ENCODE assay signal across 10 cellular contexts in genomic region chr5:7397005-7397546, GRCh38. TPM values are rescaled to one million over a fixed set of nuclear protein-coding genes. Genes with fewer than 3 reads are reported as not detected.
A peak's percentile ranks its signal among the peaks of the same experiment; 100 is the strongest.
DNase-seq lines count a peak whose midpoint lies in the region; ATAC-seq and TF ChIP-seq lines count a peak whose summit lies in the region.
"Had no signal": no experiment of that assay in that cellular context is flagged by ENCODE, and none has a peak within 500 bp of the region (broad histone marks: within the 10 kb centered on the region; RNA-seq: fewer than 3 reads in every experiment).

No MANE protein-coding gene starts in this region.

- peaks cover 61% of the 10 kb centered on the region for H3K4me1 ChIP-seq in HUES6 (ENCODE audit: control insufficient read depth, insufficient read depth, low read length)
- H3K4me1 ChIP-seq in Panc1 (ENCODE audit: control insufficient read depth, insufficient read depth, low read length): peaks cover 4% of the 10 kb centered on the region; the same call in 1 of the 2 replicates

- H3K9me3 ChIP-seq in HUES6 (ENCODE audit: control insufficient read depth, insufficient read depth, low read depth, low read length): no peaks in the 10 kb centered on the region
- no peaks in the 10 kb centered on the region for H3K9me3 ChIP-seq in Panc1 (ENCODE audit: control insufficient read depth, insufficient read depth, low read depth, low read length)

- peak; percentile 11; the same call in 1 of the 2 replicates for TF ChIP-seq CTCF in Panc1 (IDR thresholded peaks at IDR 0.05)

- peak overlapping the region; percentile 81 for H3K4me3 ChIP-seq in HUES6 (ENCODE audit: low read depth, low read length)
- H3K4me3 ChIP-seq in Panc1 (ENCODE audit: low read depth in 2 of 2, low read length in 2 of 2): peak overlapping the region; percentile 28 to 42; a peak in 3 of 4 replicates

- H3K9ac ChIP-seq in HUES6 (ENCODE audit: low read length): peak overlapping the region; percentile 85

- H3K27me3 ChIP-seq in HUES6 (ENCODE audit: control insufficient read depth, insufficient read depth, low read length) (no peaks in the 10 kb centered on the region; the same call in 1 of the 2 replicates), Panc1 (ENCODE audit: control insufficient read depth, insufficient read depth, low read length) (peaks cover 23% of the 10 kb centered on the region)

- no TSS peak for BruUV-seq in Panc1 (replicated peaks; lab: Mats Ljungman, UMichigan)

- H3K27ac ChIP-seq in HUES6 (ENCODE audit: low read depth, low read length) (no peak overlapping the region), Panc1 (ENCODE audit: low read length) (no peak overlapping the region)

- intact Hi-C loops in Panc1 (cut with micrococcal nuclease; ENCODE audit: unreplicated experiment) (loop anchor here (5.0 to 10.0 kb wide), 2 partner anchors 348 to 630 kb away; no protein-coding TSS in a partner anchor), left ventricle myocardium superior (cut with micrococcal nuclease) (no loop called here), sciatic nerve (cut with DNase I) (no loop called here)

- POLR2A ChIA-PET in Panc1 (lab: Charles Lee): no interaction called here

- H3K36me3 ChIP-seq in HUES6 (ENCODE audit: control insufficient read depth, insufficient read depth, low read length): peaks cover 2% of the 10 kb centered on the region; the same call in 1 of the 2 replicates
- no peaks in the 10 kb centered on the region for H3K36me3 ChIP-seq in Panc1 (ENCODE audit: control insufficient read depth, insufficient read depth, low read length)

- in situ Hi-C loops in Panc1 (cut with HindIII; ENCODE audit: low pct_unique_long_range_greater_than_20kb, low sequenced_read_pairs) (no loop called here), KBM-7 (cut with MboI; ENCODE audit: low pct_unique_long_range_greater_than_20kb, low sequenced_read_pairs) (no loop called here)

- ATAC-seq in Panc1: no peak
- ATAC-seq in left ventricle myocardium superior: peak; percentile 19
- peak; percentile 79 for ATAC-seq in sciatic nerve
- no peak for ATAC-seq in HG03457 (IDR thresholded peaks at IDR 0.05; ENCODE audit: unreplicated experiment)
- no peak for ATAC-seq in activated CD4-positive, CD25-positive, alpha-beta regulatory T cell treated with anti-CD3 and anti-CD28 coated beads, Interleukin-2, amount 50 U/mL, for 24 hours
- ATAC-seq: stimulated activated memory B cell treated with anti-CD40 and anti-IgM and Interleukin-4, amounts not matched to agents 10 μg/mL and 1 μg/mL and 100 μg/mL, for 72 hours had no signal

- DNase-seq in Panc1 (ENCODE audit: low read depth, low spot score): no peak
- no peak for DNase-seq in left ventricle myocardium superior
- no peak for DNase-seq in sciatic nerve (ENCODE audit: low spot score)
- no peak for DNase-seq in KBM-7
- DNase-seq in MV-4-11 (lab: John Stamatoyannopoulos, UW): no peak
- DNase-seq: activated naive CD4-positive, alpha-beta T cell treated with anti-CD3 and anti-CD28 coated beads for 36 hours had no signal

- CTCF ChIA-PET in Panc1 (lab: Charles Lee): interaction anchor here (0.7 kb wide), 1 partner anchor 46 kb away, joined by 3 read pairs; no protein-coding TSS in a partner anchor

RNA-seq across cellular contexts. Expression of gene ADCY2, which starts 1.1 kb away (rescaled TPM):
- total RNA-seq in Panc1 (2021; ENCODE audit: unreplicated experiment): 0.13 TPM
- polyA plus RNA-seq in Panc1 (2012; ENCODE audit: insufficient read length): 0.04 TPM
- total RNA-seq in left ventricle myocardium superior: 0.17 TPM
- 10.0 TPM for total RNA-seq in sciatic nerve
- total RNA-seq: activated naive CD4-positive, alpha-beta T cell treated with anti-CD3 and anti-CD28 coated beads for 36 hours had no signal

Comparison
In these comparisons a context has a peak if more than half of its experiments do, and no peak if none do; other contexts are left out.
1. ATAC-seq: peak in left ventricle myocardium superior (single experiment) and sciatic nerve (single experiment); none in Panc1 (single experiment), HG03457 (single experiment) and activated CD4-positive, CD25-positive, alpha-beta regulatory T cell treated with anti-CD3 and anti-CD28 coated beads, Interleukin-2, amount 50 U/mL, for 24 hours (0 of 2).